1 cellular context compared by ENCODE assay signal in genomic region chr19:7292950-7293794, GRCh38.
TF ChIP-seq lines count a peak whose summit lies in the region.

No MANE protein-coding gene starts in this region.

TF ChIP-seq in HepG2, 621 proteins besides CTCF, POLR2A, EP300 and RAD21 (continued from another document and continues in another):
- TF ChIP-seq, protein P1, sequence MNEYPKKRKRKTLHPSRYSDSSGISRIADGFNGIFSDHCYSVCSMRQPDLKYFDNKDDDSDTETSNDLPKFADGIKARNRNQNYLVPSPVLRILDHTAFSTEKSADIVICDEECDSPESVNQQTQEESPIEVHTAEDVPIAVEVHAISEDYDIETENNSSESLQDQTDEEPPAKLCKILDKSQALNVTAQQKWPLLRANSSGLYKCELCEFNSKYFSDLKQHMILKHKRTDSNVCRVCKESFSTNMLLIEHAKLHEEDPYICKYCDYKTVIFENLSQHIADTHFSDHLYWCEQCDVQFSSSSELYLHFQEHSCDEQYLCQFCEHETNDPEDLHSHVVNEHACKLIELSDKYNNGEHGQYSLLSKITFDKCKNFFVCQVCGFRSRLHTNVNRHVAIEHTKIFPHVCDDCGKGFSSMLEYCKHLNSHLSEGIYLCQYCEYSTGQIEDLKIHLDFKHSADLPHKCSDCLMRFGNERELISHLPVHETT (CRISPR knock-in tag; conservative IDR thresholded peaks at IDR 0.05), result no peak
- TF ChIP-seq ZNF530 (CRISPR knock-in tag; IDR thresholded peaks at IDR 0.05; ENCODE audit: low read depth), result no peak
- no peak for TF ChIP-seq ZNF234 (CRISPR knock-in tag; conservative IDR thresholded peaks at IDR 0.05)
- no peak for TF ChIP-seq ZNF256 (CRISPR knock-in tag; conservative IDR thresholded peaks at IDR 0.05)
- TF ChIP-seq MED13 (CRISPR knock-in tag; IDR thresholded peaks at IDR 0.05), result peak; percentile 64; the same call in 1 of the 2 replicates
- no peak for TF ChIP-seq SMYD3 (CRISPR knock-in tag; IDR thresholded peaks at IDR 0.05)
- TF ChIP-seq, protein P2, sequence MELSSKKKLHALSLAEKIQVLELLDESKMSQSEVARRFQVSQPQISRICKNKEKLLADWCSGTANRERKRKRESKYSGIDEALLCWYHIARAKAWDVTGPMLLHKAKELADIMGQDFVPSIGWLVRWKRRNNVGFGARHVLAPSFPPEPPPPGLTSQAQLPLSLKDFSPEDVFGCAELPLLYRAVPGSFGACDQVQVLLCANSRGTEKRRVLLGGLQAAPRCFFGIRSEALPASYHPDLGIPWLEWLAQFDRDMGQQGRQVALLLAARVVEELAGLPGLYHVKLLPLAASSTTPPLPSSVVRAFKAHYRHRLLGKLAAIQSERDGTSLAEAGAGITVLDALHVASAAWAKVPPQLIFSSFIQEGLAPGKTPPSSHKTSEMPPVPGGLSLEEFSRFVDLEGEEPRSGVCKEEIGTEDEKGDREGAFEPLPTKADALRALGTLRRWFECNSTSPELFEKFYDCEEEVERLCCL (CRISPR knock-in tag; IDR thresholded peaks at IDR 0.05; ENCODE audit: borderline replicate concordance), result no peak
- TF ChIP-seq ZNF274 (CRISPR knock-in tag; IDR thresholded peaks at IDR 0.05), result no peak
- TF ChIP-seq, protein P3, sequence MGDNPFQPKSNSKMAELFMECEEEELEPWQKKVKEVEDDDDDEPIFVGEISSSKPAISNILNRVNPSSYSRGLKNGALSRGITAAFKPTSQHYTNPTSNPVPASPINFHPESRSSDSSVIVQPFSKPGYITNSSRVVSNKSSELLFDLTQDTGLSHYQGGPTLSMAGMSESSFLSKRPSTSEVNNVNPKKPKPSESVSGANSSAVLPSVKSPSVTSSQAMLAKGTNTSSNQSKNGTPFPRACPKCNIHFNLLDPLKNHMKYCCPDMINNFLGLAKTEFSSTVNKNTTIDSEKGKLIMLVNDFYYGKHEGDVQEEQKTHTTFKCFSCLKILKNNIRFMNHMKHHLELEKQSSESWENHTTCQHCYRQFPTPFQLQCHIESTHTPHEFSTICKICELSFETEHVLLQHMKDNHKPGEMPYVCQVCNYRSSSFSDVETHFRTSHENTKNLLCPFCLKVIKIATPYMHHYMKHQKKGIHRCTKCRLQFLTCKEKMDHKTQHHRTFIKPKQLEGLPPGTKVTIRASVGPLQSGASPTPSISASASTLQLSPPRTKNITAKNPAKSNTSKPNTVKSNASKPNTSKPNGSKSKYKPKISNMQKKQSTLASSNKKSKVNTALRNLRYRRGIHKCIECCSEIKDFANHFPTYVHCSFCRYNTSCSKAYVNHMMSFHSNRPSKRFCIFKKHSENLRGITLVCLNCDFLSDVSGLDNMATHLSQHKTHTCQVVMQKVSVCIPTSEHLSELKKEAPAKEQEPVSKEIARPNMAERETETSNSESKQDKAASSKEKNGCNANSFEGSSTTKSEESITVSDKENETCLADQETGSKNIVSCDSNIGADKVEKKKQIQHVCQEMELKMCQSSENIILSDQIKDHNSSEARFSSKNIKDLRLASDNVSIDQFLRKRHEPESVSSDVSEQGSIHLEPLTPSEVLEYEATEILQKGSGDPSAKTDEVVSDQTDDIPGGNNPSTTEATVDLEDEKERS (CRISPR knock-in tag; IDR thresholded peaks at IDR 0.05), result 0 out of 2 replicates have a peak, but pooled peaks have one; percentile 52
- no peak for TF ChIP-seq SATB2 (CRISPR knock-in tag; IDR thresholded peaks at IDR 0.05)
- TF ChIP-seq, protein P4, sequence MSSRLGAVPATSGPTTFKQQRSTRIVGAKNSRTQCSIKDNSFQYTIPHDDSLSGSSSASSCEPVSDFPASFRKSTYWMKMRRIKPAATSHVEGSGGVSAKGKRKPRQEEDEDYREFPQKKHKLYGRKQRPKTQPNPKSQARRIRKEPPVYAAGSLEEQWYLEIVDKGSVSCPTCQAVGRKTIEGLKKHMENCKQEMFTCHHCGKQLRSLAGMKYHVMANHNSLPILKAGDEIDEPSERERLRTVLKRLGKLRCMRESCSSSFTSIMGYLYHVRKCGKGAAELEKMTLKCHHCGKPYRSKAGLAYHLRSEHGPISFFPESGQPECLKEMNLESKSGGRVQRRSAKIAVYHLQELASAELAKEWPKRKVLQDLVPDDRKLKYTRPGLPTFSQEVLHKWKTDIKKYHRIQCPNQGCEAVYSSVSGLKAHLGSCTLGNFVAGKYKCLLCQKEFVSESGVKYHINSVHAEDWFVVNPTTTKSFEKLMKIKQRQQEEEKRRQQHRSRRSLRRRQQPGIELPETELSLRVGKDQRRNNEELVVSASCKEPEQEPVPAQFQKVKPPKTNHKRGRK (CRISPR knock-in tag; IDR thresholded peaks at IDR 0.05), result no peak
- peak; percentile 61 for TF ChIP-seq SALL1 (CRISPR knock-in tag; IDR thresholded peaks at IDR 0.05)
- TF ChIP-seq ZNF296 (CRISPR knock-in tag; conservative IDR thresholded peaks at IDR 0.05), result no peak
- no peak for TF ChIP-seq ZFP1 (CRISPR knock-in tag; IDR thresholded peaks at IDR 0.05)
- no peak for TF ChIP-seq SP140L (CRISPR knock-in tag; IDR thresholded peaks at IDR 0.05; ENCODE audit: borderline replicate concordance)
- TF ChIP-seq SKI (IDR thresholded peaks at IDR 0.05; ENCODE audit: partially characterized antibody), result peak; percentile 70
- peak; percentile 51; the same call in 1 of the 2 replicates for TF ChIP-seq ATF7-NPFF (CRISPR knock-in tag; IDR thresholded peaks at IDR 0.05; ENCODE audit: low read depth)
- TF ChIP-seq ZNF235 (CRISPR knock-in tag; IDR thresholded peaks at IDR 0.05; ENCODE audit: borderline replicate concordance), result no peak
- TF ChIP-seq, protein P5, sequence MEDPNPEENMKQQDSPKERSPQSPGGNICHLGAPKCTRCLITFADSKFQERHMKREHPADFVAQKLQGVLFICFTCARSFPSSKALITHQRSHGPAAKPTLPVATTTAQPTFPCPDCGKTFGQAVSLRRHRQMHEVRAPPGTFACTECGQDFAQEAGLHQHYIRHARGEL (CRISPR knock-in tag; IDR thresholded peaks at IDR 0.05), result no peak
- TF ChIP-seq, protein P6, sequence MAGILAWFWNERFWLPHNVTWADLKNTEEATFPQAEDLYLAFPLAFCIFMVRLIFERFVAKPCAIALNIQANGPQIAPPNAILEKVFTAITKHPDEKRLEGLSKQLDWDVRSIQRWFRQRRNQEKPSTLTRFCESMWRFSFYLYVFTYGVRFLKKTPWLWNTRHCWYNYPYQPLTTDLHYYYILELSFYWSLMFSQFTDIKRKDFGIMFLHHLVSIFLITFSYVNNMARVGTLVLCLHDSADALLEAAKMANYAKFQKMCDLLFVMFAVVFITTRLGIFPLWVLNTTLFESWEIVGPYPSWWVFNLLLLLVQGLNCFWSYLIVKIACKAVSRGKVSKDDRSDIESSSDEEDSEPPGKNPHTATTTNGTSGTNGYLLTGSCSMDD (CRISPR knock-in tag; IDR thresholded peaks at IDR 0.05), result no peak
- TF ChIP-seq MTA1 (CRISPR knock-in tag; IDR thresholded peaks at IDR 0.05; ENCODE audit: borderline replicate concordance), result peak; percentile 82; the same call in 1 of the 2 replicates
- peak; percentile 10; the same call in 1 of the 2 replicates for TF ChIP-seq HDAC2 (CRISPR knock-in tag; IDR thresholded peaks at IDR 0.05)
- TF ChIP-seq ZGPAT (CRISPR knock-in tag; IDR thresholded peaks at IDR 0.05), result no peak; the same call in 1 of the 2 replicates
- TF ChIP-seq, protein P7, sequence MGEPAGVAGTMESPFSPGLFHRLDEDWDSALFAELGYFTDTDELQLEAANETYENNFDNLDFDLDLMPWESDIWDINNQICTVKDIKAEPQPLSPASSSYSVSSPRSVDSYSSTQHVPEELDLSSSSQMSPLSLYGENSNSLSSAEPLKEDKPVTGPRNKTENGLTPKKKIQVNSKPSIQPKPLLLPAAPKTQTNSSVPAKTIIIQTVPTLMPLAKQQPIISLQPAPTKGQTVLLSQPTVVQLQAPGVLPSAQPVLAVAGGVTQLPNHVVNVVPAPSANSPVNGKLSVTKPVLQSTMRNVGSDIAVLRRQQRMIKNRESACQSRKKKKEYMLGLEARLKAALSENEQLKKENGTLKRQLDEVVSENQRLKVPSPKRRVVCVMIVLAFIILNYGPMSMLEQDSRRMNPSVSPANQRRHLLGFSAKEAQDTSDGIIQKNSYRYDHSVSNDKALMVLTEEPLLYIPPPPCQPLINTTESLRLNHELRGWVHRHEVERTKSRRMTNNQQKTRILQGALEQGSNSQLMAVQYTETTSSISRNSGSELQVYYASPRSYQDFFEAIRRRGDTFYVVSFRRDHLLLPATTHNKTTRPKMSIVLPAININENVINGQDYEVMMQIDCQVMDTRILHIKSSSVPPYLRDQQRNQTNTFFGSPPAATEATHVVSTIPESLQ (CRISPR knock-in tag; conservative IDR thresholded peaks at IDR 0.05), result no peak
- no peak; the same call in 1 of the 2 replicates for TF ChIP-seq ZNF441 (CRISPR knock-in tag; IDR thresholded peaks at IDR 0.05; ENCODE audit: borderline replicate concordance)
- TF ChIP-seq HMG20A (CRISPR knock-in tag; IDR thresholded peaks at IDR 0.05; ENCODE audit: borderline replicate concordance), result no peak
- TF ChIP-seq SMARCC2 (IDR thresholded peaks at IDR 0.05), result no peak
- TF ChIP-seq RARG (CRISPR knock-in tag; IDR thresholded peaks at IDR 0.05; ENCODE audit: low read depth), result no peak
- TF ChIP-seq TEAD2 (CRISPR knock-in tag; IDR thresholded peaks at IDR 0.05), result no peak
- no peak for TF ChIP-seq ZNF20 (CRISPR knock-in tag; IDR thresholded peaks at IDR 0.05)
- TF ChIP-seq, protein P8, sequence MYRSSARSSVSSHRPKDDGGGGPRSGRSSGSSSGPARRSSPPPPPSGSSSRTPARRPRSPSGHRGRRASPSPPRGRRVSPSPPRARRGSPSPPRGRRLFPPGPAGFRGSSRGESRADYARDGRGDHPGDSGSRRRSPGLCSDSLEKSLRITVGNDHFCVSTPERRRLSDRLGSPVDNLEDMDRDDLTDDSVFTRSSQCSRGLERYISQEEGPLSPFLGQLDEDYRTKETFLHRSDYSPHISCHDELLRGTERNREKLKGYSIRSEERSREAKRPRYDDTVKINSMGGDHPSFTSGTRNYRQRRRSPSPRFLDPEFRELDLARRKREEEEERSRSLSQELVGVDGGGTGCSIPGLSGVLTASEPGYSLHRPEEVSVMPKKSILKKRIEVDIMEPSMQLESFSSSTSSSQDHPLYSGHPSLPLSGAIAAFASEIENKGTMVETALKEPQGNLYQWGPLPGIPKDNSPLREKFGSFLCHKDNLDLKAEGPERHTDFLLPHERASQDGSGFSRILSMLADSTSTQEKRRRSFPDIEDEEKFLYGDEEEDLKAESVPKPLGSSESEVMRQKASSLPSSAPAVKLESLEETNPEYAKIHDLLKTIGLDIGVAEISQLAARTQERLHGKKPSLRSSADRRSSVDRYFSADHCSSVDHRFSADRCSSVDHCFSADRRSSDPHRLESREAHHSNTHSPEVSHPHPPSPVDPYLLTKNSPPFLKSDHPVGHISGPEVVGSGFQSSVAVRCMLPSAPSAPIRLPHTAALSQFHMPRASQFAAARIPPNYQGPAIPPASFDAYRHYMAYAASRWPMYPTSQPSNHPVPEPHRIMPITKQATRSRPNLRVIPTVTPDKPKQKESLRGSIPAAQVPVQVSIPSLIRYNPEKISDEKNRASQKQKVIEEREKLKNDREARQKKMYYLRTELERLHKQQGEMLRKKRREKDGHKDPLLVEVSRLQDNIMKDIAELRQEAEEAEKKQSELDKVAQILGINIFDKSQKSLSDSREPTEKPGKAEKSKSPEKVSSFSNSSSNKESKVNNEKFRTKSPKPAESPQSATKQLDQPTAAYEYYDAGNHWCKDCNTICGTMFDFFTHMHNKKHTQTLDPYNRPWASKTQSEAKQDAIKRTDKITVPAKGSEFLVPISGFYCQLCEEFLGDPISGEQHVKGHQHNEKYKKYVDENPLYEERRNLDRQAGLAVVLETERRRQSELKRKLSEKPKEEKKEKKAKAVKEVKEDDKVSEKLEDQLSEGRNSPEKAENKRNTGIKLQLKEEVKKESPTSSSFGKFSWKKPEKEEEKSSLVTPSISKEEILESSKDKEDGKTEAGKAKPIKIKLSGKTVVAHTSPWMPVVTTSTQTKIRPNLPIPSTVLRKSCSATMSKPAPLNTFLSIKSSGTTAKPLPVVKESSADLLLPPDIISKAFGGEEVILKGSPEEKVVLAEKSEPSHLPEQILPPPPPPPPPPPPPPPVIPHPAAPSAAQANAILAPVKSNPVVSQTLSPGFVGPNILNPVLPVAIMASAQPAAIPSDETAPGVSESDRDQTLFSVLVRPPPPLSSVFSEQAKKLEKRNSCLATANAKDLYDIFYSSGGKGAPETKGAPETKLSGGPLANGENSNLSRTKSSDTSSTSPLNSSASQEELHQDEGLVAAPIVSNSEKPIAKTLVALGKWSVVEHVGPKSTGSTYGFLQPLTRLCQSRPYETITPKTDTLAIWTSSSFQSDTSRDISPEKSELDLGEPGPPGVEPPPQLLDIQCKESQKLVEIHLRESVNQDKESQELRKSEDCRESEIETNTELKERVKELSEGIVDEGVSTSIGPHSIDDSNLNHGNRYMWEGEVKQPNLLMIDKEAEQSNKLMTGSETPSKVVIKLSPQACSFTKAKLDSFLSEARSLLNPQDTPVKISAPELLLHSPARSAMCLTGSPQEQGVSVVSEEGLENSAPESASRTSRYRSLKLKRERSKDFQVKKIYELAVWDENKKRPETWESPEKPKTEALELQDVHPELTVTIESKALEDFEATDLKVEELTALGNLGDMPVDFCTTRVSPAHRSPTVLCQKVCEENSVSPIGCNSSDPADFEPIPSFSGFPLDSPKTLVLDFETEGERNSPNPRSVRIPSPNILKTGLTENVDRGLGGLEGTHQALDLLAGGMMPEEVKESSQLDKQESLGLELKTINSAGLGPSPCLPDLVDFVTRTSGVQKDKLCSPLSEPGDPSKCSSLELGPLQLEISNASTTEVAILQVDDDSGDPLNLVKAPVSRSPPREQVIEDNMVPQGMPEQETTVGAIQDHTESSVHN (CRISPR knock-in tag; IDR thresholded peaks at IDR 0.05), result no peak
- no peak for TF ChIP-seq TMF1 (CRISPR knock-in tag; IDR thresholded peaks at IDR 0.05; ENCODE audit: low read depth)
- 0 out of 2 replicates have a peak, but pooled peaks have one; percentile 23 for TF ChIP-seq ZNF766 (CRISPR knock-in tag; IDR thresholded peaks at IDR 0.05; ENCODE audit: borderline replicate concordance)
- no peak for TF ChIP-seq ZNF510 (CRISPR knock-in tag; IDR thresholded peaks at IDR 0.05; ENCODE audit: low read depth)
- TF ChIP-seq ZNF136 (CRISPR knock-in tag; IDR thresholded peaks at IDR 0.05; ENCODE audit: low read depth), result no peak
- TF ChIP-seq ASH2L (IDR thresholded peaks at IDR 0.05; ENCODE audit: insufficient read length, low read depth, low read length), result peak; percentile 46
- no peak for TF ChIP-seq ZNF331 (CRISPR knock-in tag; IDR thresholded peaks at IDR 0.05)
- TF ChIP-seq, protein P9, sequence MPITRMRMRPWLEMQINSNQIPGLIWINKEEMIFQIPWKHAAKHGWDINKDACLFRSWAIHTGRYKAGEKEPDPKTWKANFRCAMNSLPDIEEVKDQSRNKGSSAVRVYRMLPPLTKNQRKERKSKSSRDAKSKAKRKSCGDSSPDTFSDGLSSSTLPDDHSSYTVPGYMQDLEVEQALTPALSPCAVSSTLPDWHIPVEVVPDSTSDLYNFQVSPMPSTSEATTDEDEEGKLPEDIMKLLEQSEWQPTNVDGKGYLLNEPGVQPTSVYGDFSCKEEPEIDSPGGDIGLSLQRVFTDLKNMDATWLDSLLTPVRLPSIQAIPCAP (CRISPR knock-in tag; IDR thresholded peaks at IDR 0.05; ENCODE audit: low read depth), result 0 out of 2 replicates have a peak, but pooled peaks have one; percentile 47
- no peak for TF ChIP-seq SALL2 (CRISPR knock-in tag; IDR thresholded peaks at IDR 0.05)
